26 cellular contexts compared by ENCODE assay signal in genomic region chr12:71063087-71063486, GRCh38.
"Had no signal": no experiment of that assay in that cellular context is flagged by ENCODE, and none has a peak within 500 bp of the region (broad histone marks: within the 10 kb centered on the region; RNA-seq: fewer than 3 reads in every experiment).

No MANE protein-coding gene starts in this region.

- H3K36me3 ChIP-seq: brain microvascular endothelial cell, left lung, lower lobe of right lung, neural progenitor cell, right atrium auricular region, spleen, suprapubic skin, tibial artery, upper lobe of right lung, WERI-Rb-1 had no signal

- H3K4me1 Mint-ChIP-seq: naive thymus-derived CD8-positive, alpha-beta T cell had no signal

- H3K27ac ChIP-seq: brain microvascular endothelial cell, left lung, lower lobe of right lung, neural progenitor cell, parathyroid adenoma, psoas muscle, right atrium auricular region, spleen, suprapubic skin, tibial artery, upper lobe of right lung, WERI-Rb-1 had no signal

- H2AFZ ChIP-seq: neural progenitor cell, parathyroid adenoma had no signal

- H3K27me3 Mint-ChIP-seq: activated CD4-positive, alpha-beta memory T cell treated with anti-CD3 and anti-CD28 coated beads for 36 hours; activated T-cell treated with anti-CD3 and anti-CD28 coated beads, Interleukin-2, amount 50 U/mL, for 24 hours; naive thymus-derived CD8-positive, alpha-beta T cell had no signal

- H3K9ac ChIP-seq: neural progenitor cell, parathyroid adenoma had no signal

- H3K79me2 ChIP-seq: parathyroid adenoma had no signal

- H3K4me2 ChIP-seq: neural progenitor cell had no signal

- H3K36me3 Mint-ChIP-seq: activated CD4-positive, alpha-beta memory T cell treated with anti-CD3 and anti-CD28 coated beads for 36 hours; naive thymus-derived CD8-positive, alpha-beta T cell; neural progenitor cell had no signal

- H3K4me1 ChIP-seq: left lung, lower lobe of right lung, neural progenitor cell, parathyroid adenoma, psoas muscle, right atrium auricular region, spleen, suprapubic skin, upper lobe of right lung had no signal

- H3K27me3 ChIP-seq: brain microvascular endothelial cell, left lung, neural progenitor cell, right atrium auricular region, spleen, suprapubic skin, tibial artery, upper lobe of right lung had no signal

- H3K9me3 Mint-ChIP-seq: activated CD4-positive, alpha-beta memory T cell treated with anti-CD3 and anti-CD28 coated beads for 36 hours; activated T-cell treated with anti-CD3 and anti-CD28 coated beads, Interleukin-2, amount 50 U/mL, for 24 hours had no signal

- H3K4me3 ChIP-seq: left lung, lower lobe of right lung, neural progenitor cell, psoas muscle, right atrium auricular region, spleen, suprapubic skin, tibial artery, upper lobe of right lung had no signal

- H3K9me3 ChIP-seq: lower lobe of right lung, psoas muscle, right atrium auricular region, spleen, suprapubic skin, tibial artery, upper lobe of right lung had no signal

- ATAC-seq: activated CD4-positive, CD25-positive, alpha-beta regulatory T cell treated with anti-CD3 and anti-CD28 coated beads, Interleukin-2, amount 50 U/mL, for 24 hours; left lung; lower lobe of right lung; naive thymus-derived CD8-positive, alpha-beta T cell; psoas muscle; upper lobe of right lung had no signal

- H3K27ac Mint-ChIP-seq: activated CD4-positive, alpha-beta memory T cell treated with anti-CD3 and anti-CD28 coated beads for 36 hours; activated T-cell treated with anti-CD3 and anti-CD28 coated beads, Interleukin-2, amount 50 U/mL, for 24 hours; naive thymus-derived CD8-positive, alpha-beta T cell; neural progenitor cell had no signal

- DNase-seq: activated CD4-positive, alpha-beta memory T cell treated with anti-CD3 and anti-CD28 coated beads for 36 hours; activated CD4-positive, alpha-beta T cell treated with anti-CD3 and anti-CD28 coated beads for 48 hours; activated CD8-positive, alpha-beta memory T cell treated with anti-CD3 and anti-CD28 coated beads, Interleukin-2, amount 50 U/mL, for 48 hours; activated gamma-delta T cell; activated naive CD4-positive, alpha-beta T cell treated with anti-CD3 and anti-CD28 coated beads, Interleukin-2, amount 50 U/mL, for 16 hours; activated T-cell treated with anti-CD3 and anti-CD28 coated beads, Interleukin-2, amount 50 U/mL, for 24 hours; amniotic stem cell; brain microvascular endothelial cell; central memory CD4-positive, alpha-beta T cell; left lung; lower lobe of right lung; mesenchymal stem cell; naive thymus-derived CD8-positive, alpha-beta T cell; occipital lobe; psoas muscle; spleen; stimulated activated naive CD4-positive, alpha-beta T cell; T1000; tibial artery; upper lobe of right lung; WERI-Rb-1 had no signal

- H3K4me3 Mint-ChIP-seq: activated CD4-positive, alpha-beta memory T cell treated with anti-CD3 and anti-CD28 coated beads for 36 hours; activated T-cell treated with anti-CD3 and anti-CD28 coated beads, Interleukin-2, amount 50 U/mL, for 24 hours; naive thymus-derived CD8-positive, alpha-beta T cell; neural progenitor cell had no signal
